Comparison of ENCODE assay signal across 22 cellular contexts in the genomic region with DNA sequence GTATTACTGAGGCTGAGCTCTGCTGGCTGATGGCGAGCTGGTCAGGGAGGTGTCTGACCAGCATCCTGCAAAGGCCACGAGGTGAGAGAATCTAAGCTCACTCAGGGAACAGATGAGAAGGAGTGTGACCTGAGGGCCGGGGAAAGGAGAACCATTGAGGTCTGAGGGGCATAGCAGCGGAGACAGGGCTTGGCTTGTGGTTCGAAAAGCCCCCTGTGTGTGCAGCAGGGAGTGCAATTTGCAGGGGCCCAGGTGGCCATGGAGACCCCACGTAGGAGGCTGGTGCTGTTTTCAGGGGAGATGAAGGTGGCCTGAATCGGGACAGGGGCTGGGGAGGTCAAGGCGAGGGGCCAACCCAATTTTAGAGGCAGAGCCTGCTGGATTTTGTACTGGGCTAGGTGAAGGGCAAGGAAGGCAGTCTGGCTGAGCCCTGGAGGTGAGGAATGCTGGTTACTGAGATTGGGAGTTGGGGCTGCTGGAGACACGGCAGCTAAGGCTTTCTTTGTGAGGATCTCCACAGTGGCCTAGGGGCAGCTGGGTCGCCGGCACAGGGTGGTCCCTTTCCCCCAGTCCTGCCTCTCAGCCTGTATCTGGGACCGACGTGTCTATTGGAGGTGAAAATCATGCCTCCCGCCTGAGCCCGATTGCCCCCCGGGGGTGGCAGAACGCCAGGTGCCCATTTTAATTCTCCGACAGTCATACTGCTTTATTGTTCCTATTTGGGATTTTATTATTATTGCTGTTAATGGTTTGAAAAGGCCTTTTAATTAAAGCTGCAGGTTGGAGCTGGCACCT.
"Had no signal": no experiment of that assay in that cellular context is flagged by ENCODE, and none has a peak within 500 bp of the region (broad histone marks: within the 10 kb centered on the region; RNA-seq: fewer than 3 reads in every experiment).

No MANE protein-coding gene starts in this region.

- H3K36me3 Mint-ChIP-seq: immature natural killer cell; memory B cell; mesothelial cell of epicardium; natural killer cell; stimulated activated naive B cell treated with anti-CD40 and anti-IgM and Interleukin-4, amounts not matched to agents 10 μg/mL and 1 μg/mL and 100 μg/mL, for 72 hours had no signal

- H3K9me3 Mint-ChIP-seq: immature natural killer cell; memory B cell; mesothelial cell of epicardium; natural killer cell; neural crest cell; stimulated activated naive B cell treated with anti-CD40 and anti-IgM and Interleukin-4, amounts not matched to agents 10 μg/mL and 1 μg/mL and 100 μg/mL, for 72 hours; stimulated activated naive CD8-positive, alpha-beta T cell treated with anti-CD3 and anti-CD28 coated beads, Interleukin-15, amount 100 ng/mL, for 72 hours had no signal

- H3K27ac ChIP-seq: epithelial cell of prostate, esophagus muscularis mucosa, gastrocnemius medialis, left ventricle myocardium inferior, lower lobe of right lung, parathyroid adenoma, testis, tibial nerve had no signal

- H3K4me3 Mint-ChIP-seq: immature natural killer cell; memory B cell; mesothelial cell of epicardium; natural killer cell; neural crest cell; stimulated activated naive B cell treated with anti-CD40 and anti-IgM and Interleukin-4, amounts not matched to agents 10 μg/mL and 1 μg/mL and 100 μg/mL, for 72 hours; stimulated activated naive CD8-positive, alpha-beta T cell treated with anti-CD3 and anti-CD28 coated beads, Interleukin-15, amount 100 ng/mL, for 72 hours had no signal

- H3K9me3 ChIP-seq: esophagus muscularis mucosa, gastrocnemius medialis, left ventricle myocardium inferior, lower lobe of right lung, testis, tibial nerve had no signal

- DNase-seq: effector memory CD4-positive, alpha-beta T cell; gastrocnemius medialis; immature natural killer cell; left cardiac atrium; left ventricle myocardium inferior; lower lobe of right lung; natural killer cell; nucleus accumbens; stimulated activated CD4-positive, alpha-beta T cell treated with anti-CD3 and anti-CD28 coated beads, Interleukin-2, amount 100 ng/mL, for 24 hours; stimulated activated CD4-positive, alpha-beta T cell treated with anti-CD3 and anti-CD28 coated beads, Interleukin-4, amount 100 ng/mL, for 4 hours; stimulated activated naive B cell treated with anti-CD40 and anti-IgM and Interleukin-4, amounts not matched to agents 10 μg/mL and 1 μg/mL and 100 μg/mL, for 72 hours; stimulated activated naive CD8-positive, alpha-beta T cell treated with anti-CD3 and anti-CD28 coated beads, Interleukin-15, amount 100 ng/mL, for 72 hours; testis had no signal

- H3K4me3 ChIP-seq: esophagus muscularis mucosa, gastrocnemius medialis, left ventricle myocardium inferior, lower lobe of right lung, testis, tibial nerve had no signal

- H3K79me2 ChIP-seq: parathyroid adenoma had no signal

- H3K36me3 ChIP-seq: esophagus muscularis mucosa, gastrocnemius medialis, left ventricle myocardium inferior, lower lobe of right lung, tibial nerve had no signal

- H3K27ac Mint-ChIP-seq: immature natural killer cell; memory B cell; mesothelial cell of epicardium; natural killer cell; stimulated activated naive B cell treated with anti-CD40 and anti-IgM and Interleukin-4, amounts not matched to agents 10 μg/mL and 1 μg/mL and 100 μg/mL, for 72 hours; stimulated activated naive CD8-positive, alpha-beta T cell treated with anti-CD3 and anti-CD28 coated beads, Interleukin-15, amount 100 ng/mL, for 72 hours had no signal

- ATAC-seq: gastrocnemius medialis; left cardiac atrium; lower lobe of right lung; natural killer cell; sciatic nerve; stimulated activated naive B cell treated with anti-CD40 and anti-IgM and Interleukin-4, amounts not matched to agents 10 μg/mL and 1 μg/mL and 100 μg/mL, for 72 hours; stimulated activated naive CD8-positive, alpha-beta T cell treated with anti-CD3 and anti-CD28 coated beads, Interleukin-15, amount 100 ng/mL, for 72 hours had no signal

- H2AFZ ChIP-seq: parathyroid adenoma had no signal

- H3K9ac ChIP-seq: parathyroid adenoma had no signal

- FAIRE-seq: keratinocyte had no signal

- H3K4me1 Mint-ChIP-seq: immature natural killer cell, mesothelial cell of epicardium, natural killer cell had no signal

- H3K27me3 ChIP-seq: testis had no signal

- H3K4me1 ChIP-seq: esophagus muscularis mucosa, gastrocnemius medialis, left ventricle myocardium inferior, lower lobe of right lung, parathyroid adenoma, testis, tibial nerve had no signal
